In the genomic region with DNA sequence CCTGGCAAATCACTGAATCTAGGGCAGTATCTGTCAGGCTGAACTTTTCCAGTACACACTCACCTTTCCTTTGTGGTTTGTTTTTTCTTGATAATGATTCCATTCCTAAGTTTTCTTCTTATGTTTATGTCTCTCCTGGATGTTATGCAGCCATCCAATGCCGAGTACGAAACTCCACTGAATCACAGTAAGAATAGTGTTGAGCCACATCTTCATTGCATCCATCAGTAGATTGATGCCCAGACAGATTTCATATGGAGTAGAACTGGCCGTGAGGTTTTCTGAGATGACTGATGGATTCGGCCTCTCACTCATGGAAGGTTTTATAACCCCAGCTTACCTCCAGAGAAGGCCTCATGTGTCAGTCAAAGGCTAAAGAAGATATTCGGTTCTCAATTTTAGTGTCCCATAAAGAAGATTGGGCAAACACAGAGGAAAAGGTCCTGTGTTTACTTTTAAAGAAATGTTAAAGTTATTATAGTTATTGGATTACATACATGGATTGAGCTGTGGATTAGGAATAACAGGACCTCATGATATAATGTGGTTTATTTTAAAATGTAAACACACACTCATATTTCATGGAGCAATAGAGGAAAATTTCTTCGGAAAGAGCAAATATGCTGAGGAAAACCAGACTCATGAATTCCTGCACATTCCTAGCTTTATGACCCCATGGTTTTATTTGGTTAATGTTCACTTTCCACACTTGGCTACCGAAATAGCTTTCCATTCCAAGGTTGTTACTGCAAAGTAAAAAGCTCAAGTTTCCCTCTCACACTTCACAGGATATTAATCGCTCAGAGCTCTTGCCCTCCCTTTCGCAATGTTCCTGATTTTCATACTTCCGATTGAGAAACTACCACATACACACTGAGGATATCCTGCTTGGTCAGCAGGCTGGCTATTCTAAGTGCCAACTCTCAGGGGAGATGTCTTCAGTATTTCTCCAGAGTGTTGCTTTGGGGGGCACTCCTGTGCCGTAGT, we compare ENCODE assay signal across 9 cellular contexts.
DNase-seq lines count a peak whose midpoint lies in the region; ATAC-seq and TF ChIP-seq lines count a peak whose summit lies in the region.
"Had no signal": no experiment of that assay in that cellular context is flagged by ENCODE, and none has a peak within 500 bp of the region (broad histone marks: within the 10 kb centered on the region; RNA-seq: fewer than 3 reads in every experiment).

No MANE protein-coding gene starts in this region.

- no peak overlapping the region for H3K9ac ChIP-seq in stomach smooth muscle (ENCODE audit: low read length in 2 of 2)

- H3K27ac ChIP-seq in stomach smooth muscle (ENCODE audit: low read length): peak overlapping the region; percentile 32

- peak overlapping the region; percentile 96 for H3K27ac Mint-ChIP-seq in HFFc6
- H3K27ac Mint-ChIP-seq in progenitor cell of endocrine pancreas: no peak overlapping the region
- H3K27ac Mint-ChIP-seq in stimulated activated naive CD8-positive, alpha-beta T cell treated with anti-CD3 and anti-CD28 coated beads, Interleukin-15, amount 100 ng/mL, for 72 hours: no peak overlapping the region

- H3K4me1 ChIP-seq in stomach smooth muscle (ENCODE audit: control insufficient read depth, insufficient read depth, low read length): peaks cover 14% of the 10 kb centered on the region

- H3K27me3 ChIP-seq in kidney epithelial cell (ENCODE audit: control insufficient read depth, insufficient read depth, low read length) (no peaks in the 10 kb centered on the region), stomach smooth muscle (ENCODE audit: control insufficient read depth in 1 of 2, insufficient read depth in 2 of 2, low read length in 2 of 2) (no peaks in the 10 kb centered on the region)

- TF ChIP-seq CTCF in HFFc6 (IDR thresholded peaks at IDR 0.05) (no peak), kidney epithelial cell (IDR thresholded peaks at IDR 0.05; ENCODE audit: insufficient read depth, low read length, poor library complexity, severe bottlenecking) (no peak), progenitor cell of endocrine pancreas (IDR thresholded peaks at IDR 0.05; ENCODE audit: unreplicated experiment) (no peak)

- H3K4me3 ChIP-seq in kidney epithelial cell (ENCODE audit: low read depth, low read length) (no peak overlapping the region), stomach smooth muscle (ENCODE audit: low read length in 2 of 2) (no peak overlapping the region)

- H3K9me3 Mint-ChIP-seq in HFFc6 (peaks cover 20% of the 10 kb centered on the region), progenitor cell of endocrine pancreas (ENCODE audit: low read depth) (peaks cover 3% of the 10 kb centered on the region)
- H3K9me3 Mint-ChIP-seq in stimulated activated naive CD8-positive, alpha-beta T cell treated with anti-CD3 and anti-CD28 coated beads, Interleukin-15, amount 100 ng/mL, for 72 hours: peaks cover 0 to 5% of the 10 kb centered on the region in 2 donors

- H3K36me3 ChIP-seq in kidney epithelial cell (ENCODE audit: control insufficient read depth, insufficient read depth, low read length) (no peaks in the 10 kb centered on the region), stomach smooth muscle (ENCODE audit: control insufficient read depth in 2 of 2, insufficient read depth in 2 of 2, low read length in 2 of 2) (no peaks in the 10 kb centered on the region)

- DNase-seq in HFFc6 (peak; percentile 92), astrocyte of the hippocampus (ENCODE audit: low read depth, low spot score) (peak; percentile 88), kidney epithelial cell (ENCODE audit: low read depth) (peak; percentile 93), progenitor cell of endocrine pancreas (ENCODE audit: low spot score, unreplicated experiment) (no peak)
- DNase-seq in stimulated activated naive CD8-positive, alpha-beta T cell treated with anti-CD3 and anti-CD28 coated beads, Interleukin-15, amount 100 ng/mL, for 72 hours: no peak
- DNase-seq: NCI-H1417 had no signal

- H3K27me3 Mint-ChIP-seq in HFFc6 (ENCODE audit: insufficient read depth) (no peaks in the 10 kb centered on the region; the same call in 1 of the 2 replicates), progenitor cell of endocrine pancreas (no peaks in the 10 kb centered on the region)
- H3K27me3 Mint-ChIP-seq in stimulated activated naive CD8-positive, alpha-beta T cell treated with anti-CD3 and anti-CD28 coated beads, Interleukin-15, amount 100 ng/mL, for 72 hours: peaks cover 52% of the 10 kb centered on the region

- ATAC-seq in GM18861 (IDR thresholded peaks at IDR 0.05; ENCODE audit: unreplicated experiment) (no peak), HG03469 (IDR thresholded peaks at IDR 0.05; ENCODE audit: unreplicated experiment) (no peak)
- no peak for ATAC-seq in stimulated activated naive CD8-positive, alpha-beta T cell treated with anti-CD3 and anti-CD28 coated beads, Interleukin-15, amount 100 ng/mL, for 72 hours

- H3K4me3 Mint-ChIP-seq in HFFc6: peak overlapping the region; percentile 74
- H3K4me3 Mint-ChIP-seq in progenitor cell of endocrine pancreas (ENCODE audit: low read depth): no peak overlapping the region
- H3K4me3 Mint-ChIP-seq in stimulated activated naive CD8-positive, alpha-beta T cell treated with anti-CD3 and anti-CD28 coated beads, Interleukin-15, amount 100 ng/mL, for 72 hours: no peak overlapping the region

- H3K36me3 Mint-ChIP-seq in HFFc6 (ENCODE audit: low read depth) (peaks cover 18% of the 10 kb centered on the region), progenitor cell of endocrine pancreas (ENCODE audit: insufficient read depth) (no peaks in the 10 kb centered on the region)

- H3K9me3 ChIP-seq in stomach smooth muscle (ENCODE audit: control insufficient read depth in 2 of 2, low read length in 2 of 2): no peaks in the 10 kb centered on the region

- H3K4me1 Mint-ChIP-seq in HFFc6 (ENCODE audit: low read depth) (peaks cover 68% of the 10 kb centered on the region), progenitor cell of endocrine pancreas (ENCODE audit: low read depth) (peaks cover 3% of the 10 kb centered on the region)
- H3K4me1 Mint-ChIP-seq in stimulated activated naive CD8-positive, alpha-beta T cell treated with anti-CD3 and anti-CD28 coated beads, Interleukin-15, amount 100 ng/mL, for 72 hours: no peaks in the 10 kb centered on the region

Comparison
In these comparisons a context has a peak if more than half of its experiments do, and no peak if none do; other contexts are left out.
1. DNase-seq: peak in HFFc6 (single experiment), astrocyte of the hippocampus (single experiment) and kidney epithelial cell (single experiment); none in progenitor cell of endocrine pancreas (single experiment) and stimulated activated naive CD8-positive, alpha-beta T cell treated with anti-CD3 and anti-CD28 coated beads, Interleukin-15, amount 100 ng/mL, for 72 hours (0 of 2).